In genomic region chr6:148915889-148916288, GRCh38 we compare ENCODE assay signal across 29 cellular contexts.
DNase-seq lines count a peak whose midpoint lies in the region; ATAC-seq, FAIRE-seq and TF ChIP-seq lines count a peak whose summit lies in the region.
"Had no signal": no experiment of that assay in that cellular context is flagged by ENCODE, and none has a peak within 500 bp of the region (broad histone marks: within the 10 kb centered on the region; RNA-seq: fewer than 3 reads in every experiment).

No MANE protein-coding gene starts in this region.

- TF ChIP-seq RAD21 in H1 (IDR thresholded peaks at IDR 0.05 in 1 of 2, conservative IDR thresholded peaks at IDR 0.05 in 1 of 2; ENCODE audit: low read depth in 2 of 2, low read length in 2 of 2): no peak

- CTCF ChIA-PET in H1 (lab: Charles Lee; ENCODE audit: partially characterized antibody): interaction anchor here (0.7 to 1.9 kb wide), 5 partner anchors 9 to 33 kb away, joined by 3 to 6 read pairs (median 4); no protein-coding TSS in a partner anchor

- H2BK120ac ChIP-seq in H1 (replicated peaks; ENCODE audit: low read depth, low read length): no peak overlapping the region

- no peak overlapping the region for H3K4me3 Mint-ChIP-seq in GM23338
- H3K4me3 Mint-ChIP-seq: activated naive CD8-positive, alpha-beta T cell; CD8-positive, alpha-beta memory T cell; HFFc6; nephron progenitor cell; type B pancreatic cell had no signal

- no peaks in the 10 kb centered on the region for H3K9me3 ChIP-seq in H1 (ENCODE audit: insufficient read depth in 2 of 2, low read depth in 1 of 2, low read length in 1 of 2)
- H3K9me3 ChIP-seq in left lung: peaks cover 0 to 12% of the 10 kb centered on the region in 2 donors
- H3K9me3 ChIP-seq: SJCRH30 had no signal

- H3K27ac ChIP-seq in GM23338 (ENCODE audit: low read depth) (no peak overlapping the region), H1 (ENCODE audit: low read depth, low read length) (no peak overlapping the region), left lung (no peak overlapping the region)
- H3K27ac ChIP-seq: hepatocyte, SJCRH30, skin epidermis, WERI-Rb-1 had no signal

- H3K18ac ChIP-seq in H1 (ENCODE audit: extremely low read depth, low read length): no peak overlapping the region

- H3F3A ChIP-seq in GM23338 (replicated peaks; ENCODE audit: low read depth): no peaks in the 10 kb centered on the region

- H3K56ac ChIP-seq in H1 (replicated peaks; ENCODE audit: insufficient read length, low read depth, low read length): no peak overlapping the region

- H3K4me1 ChIP-seq in GM23338 (ENCODE audit: insufficient read depth) (peaks cover 22% of the 10 kb centered on the region; the same call in 1 of the 2 replicates), H1 (replicated peaks in 1 of 4; ENCODE audit: control insufficient read depth in 3 of 4, insufficient read depth in 4 of 4, low read length in 3 of 4) (peaks cover 0 to 11% (median 3%) of the 10 kb centered on the region in 4 experiments; a peak in 2 of 7 replicates), left lung (no peaks in the 10 kb centered on the region)
- H3K4me1 ChIP-seq: SJCRH30 had no signal

- H3K27me3 ChIP-seq in GM23338 (ENCODE audit: insufficient read depth) (no peaks in the 10 kb centered on the region), H1 (replicated peaks in 1 of 4; ENCODE audit: control insufficient read depth in 3 of 4, extremely low read depth in 1 of 4, insufficient read depth in 3 of 4, low read length in 3 of 4) (no peaks in the 10 kb centered on the region), left lung (no peaks in the 10 kb centered on the region)
- H3K27me3 ChIP-seq: hepatocyte, SJCRH30 had no signal

- H3K4me2 ChIP-seq in GM23338: 0 out of 2 replicates have a peak overlapping the region, but pooled peaks have one; percentile 40
- no peak overlapping the region for H3K4me2 ChIP-seq in H1 (ENCODE audit: insufficient read depth in 1 of 2, low read depth in 2 of 2, low read length in 2 of 2)
- H3K4me2 ChIP-seq: hepatocyte had no signal

- no peak for TF ChIP-seq POLR2A in H1 (IDR thresholded peaks at IDR 0.05; ENCODE audit: control extremely low read depth in 1 of 2, low read depth in 2 of 2, low read length in 2 of 2)

- no peak for TF ChIP-seq EP300 in H1 (IDR thresholded peaks at IDR 0.05; ENCODE audit: borderline replicate concordance in 1 of 2, low read depth in 2 of 2, low read length in 2 of 2)

- 67% methylated on average over 4 of the region's 4 CpGs; no CpG with 5 or more reads in 1 of the 2 experiments for WGBS in H1 (ENCODE audit: extremely low coverage in 1 of 2, insufficient coverage in 1 of 2, insufficient read length in 1 of 2, insufficient replicate concordance in 2 of 2, low coverage in 1 of 2, low lambda C conversion rate in 2 of 2, missing lambda C conversion rate in 1 of 2), 2 experiments

- peaks cover 6% of the 10 kb centered on the region; the same call in 1 of the 2 replicates for H3K36me3 ChIP-seq in GM23338 (ENCODE audit: insufficient read depth)
- peaks cover 0 to 4% (median 0%) of the 10 kb centered on the region in 4 experiments; a peak in 2 of 8 replicates for H3K36me3 ChIP-seq in H1 (ENCODE audit: control insufficient read depth in 2 of 4, insufficient read depth in 4 of 4, low read length in 3 of 4)
- H3K36me3 ChIP-seq in left lung: no peaks in the 10 kb centered on the region
- H3K36me3 ChIP-seq: SJCRH30, WERI-Rb-1 had no signal

- H3K9me2 ChIP-seq in GM23338 (ENCODE audit: insufficient read depth): peaks cover 8% of the 10 kb centered on the region; the same call in 1 of the 2 replicates

- H4K5ac ChIP-seq in H1 (ENCODE audit: insufficient read length, low read depth, low read length): no peak overlapping the region

- H3K9ac ChIP-seq in H1 (replicated peaks in 1 of 4; ENCODE audit: extremely low read depth in 1 of 4, low read depth in 3 of 4, low read length in 3 of 4): no peak overlapping the region

- H4K91ac ChIP-seq in H1 (replicated peaks; ENCODE audit: insufficient read length, low read length): no peak overlapping the region

- peaks cover 2% of the 10 kb centered on the region; the same call in 1 of the 3 replicates for H3K9me3 Mint-ChIP-seq in GM23338
- H3K9me3 Mint-ChIP-seq: HFFc6 had no signal

- no peak overlapping the region for H2BK5ac ChIP-seq in H1 (ENCODE audit: low read depth, low read length)

- intact Hi-C loops in left lung (cut with DNase I): no loop called here

- no peaks in the 10 kb centered on the region for H3K23me2 ChIP-seq in H1 (ENCODE audit: low read depth, low read length)

- POLR2A ChIA-PET in H1 (lab: Charles Lee; ENCODE audit: partially characterized antibody): no interaction called here

- H2BK15ac ChIP-seq in H1 (ENCODE audit: low read length): no peak overlapping the region

- DNase-seq in GM23338 (ENCODE audit: low spot score) (no peak), NCI-H1417 treated with DMSO at 0.1 percent for 48 hours (lab: John Stamatoyannopoulos, UW) (peak; percentile 42), NCI-H748 (lab: John Stamatoyannopoulos, UW; ENCODE audit: unreplicated experiment) (peak; percentile 84), H1 (ENCODE audit: low read depth in 1 of 2, low spot score in 2 of 2) (no peak), left lung (no peak), HuH-7.5 (ENCODE audit: low spot score) (no peak), cerebellar cortex (ENCODE audit: low spot score) (no peak)
- DNase-seq in activated naive CD4-positive, alpha-beta T cell (lab: John Stamatoyannopoulos, UW): no peak
- DNase-seq: activated CD4-positive, alpha-beta T cell treated with anti-CD3 and anti-CD28 coated beads for 4 hours; anterior cingulate cortex; CD8-positive, alpha-beta memory T cell; DMS 273 treated with DMSO at 0.1 percent for 48 hours; effector CD4-positive, alpha-beta T cell; HFFc6; NCI-H524; nephron progenitor cell; RPMI8226; SJCRH30; stimulated activated naive CD4-positive, alpha-beta T cell; SW 1271; T-helper 9 cell; WERI-Rb-1 had no signal

- ATAC-seq in GM23338 (peak; percentile 38), left lung (no peak)
- ATAC-seq: K562 had no signal

- 0 out of 2 replicates have a peak, but pooled peaks cover 6% of the 10 kb centered on the region for H4K20me1 ChIP-seq in GM23338 (replicated peaks; ENCODE audit: insufficient read depth)
- peaks cover 0 to 2% of the 10 kb centered on the region in 2 experiments for H4K20me1 ChIP-seq in H1 (replicated peaks in 1 of 2; ENCODE audit: control insufficient read depth in 1 of 2, insufficient read depth in 2 of 2, low read length in 2 of 2)

- FAIRE-seq in H1 (lab: Jason Lieb, UNC): no peak
- FAIRE-seq: colon, G401.6, K562 had no signal

- H2AFZ ChIP-seq in GM23338 (no peak overlapping the region), H1 (ENCODE audit: low read length) (no peak overlapping the region)
- H2AFZ ChIP-seq: hepatocyte had no signal

- TF ChIP-seq CTCF in GM23338 (conservative IDR thresholded peaks at IDR 0.05; ENCODE audit: low read depth in 2 of 2) (no peak), H1 (IDR thresholded peaks at IDR 0.05; ENCODE audit: control extremely low read depth in 1 of 3, insufficient read depth in 1 of 3, low read depth in 1 of 3, low read length in 3 of 3) (no peak), left lung (IDR thresholded peaks at IDR 0.05) (no peak)

- H3K27ac Mint-ChIP-seq in GM23338: no peak overlapping the region
- H3K27ac Mint-ChIP-seq: activated naive CD8-positive, alpha-beta T cell; CD8-positive, alpha-beta memory T cell; HFFc6; type B pancreatic cell had no signal

- H3K4me1 Mint-ChIP-seq in GM23338: peaks cover 38% of the 10 kb centered on the region

- H4K8ac ChIP-seq in H1 (ENCODE audit: extremely low read depth, insufficient read depth, low read length): no peak overlapping the region

- no peak overlapping the region for H2AK5ac ChIP-seq in H1 (ENCODE audit: low read depth, low read length)

- peaks cover 44% of the 10 kb centered on the region for H3K36me3 Mint-ChIP-seq in GM23338 (ENCODE audit: low read depth)

- no peak overlapping the region for H3K23ac ChIP-seq in H1 (ENCODE audit: insufficient read length)

- H3K4me3 ChIP-seq in GM23338 (no peak overlapping the region), H1 (ENCODE audit: extremely low read depth in 1 of 4, insufficient read depth in 2 of 4, low read depth in 3 of 4, low read length in 4 of 4) (no peak overlapping the region), left lung (no peak overlapping the region)
- H3K4me3 ChIP-seq: hepatocyte, K562, SJCRH30, skin epidermis had no signal

- H3K4ac ChIP-seq in H1 (replicated peaks; ENCODE audit: insufficient read length, low read depth, low read length): no peak overlapping the region

- no peak overlapping the region for H3K14ac ChIP-seq in H1 (ENCODE audit: insufficient read length)

- H2BK20ac ChIP-seq in H1 (ENCODE audit: low read length): no peak overlapping the region

- H3K79me2 ChIP-seq in GM23338 (replicated peaks; ENCODE audit: insufficient read depth) (peaks cover 36% of the 10 kb centered on the region), H1 (ENCODE audit: control insufficient read depth in 1 of 2, insufficient read depth in 2 of 2, low read length in 2 of 2) (peaks cover 0 to 30% of the 10 kb centered on the region in 2 experiments; a peak in 3 of 4 replicates)
- H3K79me2 ChIP-seq: hepatocyte had no signal

- peaks cover 7% of the 10 kb centered on the region for H3K27me3 Mint-ChIP-seq in GM23338 (ENCODE audit: insufficient read depth, low read depth, poor library complexity)
- H3K27me3 Mint-ChIP-seq: activated naive CD8-positive, alpha-beta T cell; CD8-positive, alpha-beta memory T cell; type B pancreatic cell had no signal

- H2BK12ac ChIP-seq in H1 (ENCODE audit: low read depth, low read length): no peak overlapping the region

- no peaks in the 10 kb centered on the region; the same call in 1 of the 2 replicates for H3K79me1 ChIP-seq in H1 (ENCODE audit: low read depth, low read length)

TF ChIP-seq in H1, 55 proteins besides CTCF, POLR2A, EP300 and RAD21:
- TF ChIP-seq NRF1 (IDR thresholded peaks at IDR 0.05; ENCODE audit: low read depth, low read length) (no peak), KDM1A (IDR thresholded peaks at IDR 0.05; ENCODE audit: borderline replicate concordance, low read length) (0 out of 2 replicates have a peak, but pooled peaks have one; percentile 13)

Comparison
In these comparisons a context has a peak if more than half of its experiments do, and no peak if none do; other contexts are left out.
1. DNase-seq: peak in NCI-H1417 treated with DMSO at 0.1 percent for 48 hours (single experiment) and NCI-H748 (single experiment); none in GM23338 (single experiment), H1 (0 of 2), left lung (0 of 2), HuH-7.5 (single experiment), activated naive CD4-positive, alpha-beta T cell (0 of 4) and cerebellar cortex (single experiment).